9 cellular contexts compared by ENCODE assay signal in genomic region chr18:77053616-77054287, GRCh38.
DNase-seq lines count a peak whose midpoint lies in the region; ATAC-seq and TF ChIP-seq lines count a peak whose summit lies in the region.
"Had no signal": no experiment of that assay in that cellular context is flagged by ENCODE, and none has a peak within 500 bp of the region (broad histone marks: within the 10 kb centered on the region; RNA-seq: fewer than 3 reads in every experiment).

No MANE protein-coding gene starts in this region.

- peak overlapping the region; percentile 28 for H4K91ac ChIP-seq in mesenchymal stem cell (ENCODE audit: low read length)

- peak overlapping the region; percentile 64 for H4K8ac ChIP-seq in mesenchymal stem cell (ENCODE audit: low read length)

- no peaks in the 10 kb centered on the region for H3K27me3 Mint-ChIP-seq in activated CD4-positive, alpha-beta T cell treated with anti-CD3 and anti-CD28 coated beads, Interleukin-2, amount 10 ng/mL, durations not matched to agents 7 days and 5 days
- H3K27me3 Mint-ChIP-seq in activated naive CD8-positive, alpha-beta T cell treated with anti-CD3 and anti-CD28 coated beads, Interleukin-2, amount 50 U/mL, for 24 hours = no peaks in the 10 kb centered on the region

- H3K36me3 ChIP-seq in mesenchymal stem cell (ENCODE audit: control insufficient read depth in 1 of 2, insufficient read depth in 2 of 2, low read depth in 1 of 2, low read length in 2 of 2) = peaks cover 13 to 15% of the 10 kb centered on the region in 2 experiments
- no peaks in the 10 kb centered on the region for H3K36me3 ChIP-seq in thoracic aorta

- WGBS in mesenchymal stem cell = 94% methylated on average over 18 of the region's 18 CpGs

- no peak overlapping the region for H3K4me2 ChIP-seq in mesenchymal stem cell (ENCODE audit: low read length, poor library complexity, severe bottlenecking)

- H3K9me3 Mint-ChIP-seq in activated CD4-positive, alpha-beta T cell treated with anti-CD3 and anti-CD28 coated beads, Interleukin-2, amount 10 ng/mL, durations not matched to agents 7 days and 5 days = no peaks in the 10 kb centered on the region
- H3K9me3 Mint-ChIP-seq in activated naive CD8-positive, alpha-beta T cell treated with anti-CD3 and anti-CD28 coated beads, Interleukin-2, amount 50 U/mL, for 24 hours = no peaks in the 10 kb centered on the region

- peak overlapping the region; percentile 17 to 38 for H3K18ac ChIP-seq in mesenchymal stem cell (ENCODE audit: low read depth in 1 of 2, low read length in 2 of 2)

- H3K4me3 ChIP-seq in mesenchymal stem cell (ENCODE audit: insufficient read depth in 1 of 2, low read depth in 1 of 2, low read length in 2 of 2) (no peak overlapping the region), thoracic aorta (no peak overlapping the region)

- H2BK12ac ChIP-seq in mesenchymal stem cell (ENCODE audit: low read length in 2 of 2) = peak overlapping the region; percentile 32 to 42

- H3K36me3 Mint-ChIP-seq in activated CD4-positive, alpha-beta T cell treated with anti-CD3 and anti-CD28 coated beads, Interleukin-2, amount 10 ng/mL, durations not matched to agents 7 days and 5 days (ENCODE audit: low read depth) = peaks cover 42% of the 10 kb centered on the region
- H3K36me3 Mint-ChIP-seq in activated naive CD8-positive, alpha-beta T cell treated with anti-CD3 and anti-CD28 coated beads, Interleukin-2, amount 50 U/mL, for 24 hours (ENCODE audit: low read depth) = peaks cover 9% of the 10 kb centered on the region

- no peak for DNase-seq in activated CD4-positive, alpha-beta T cell treated with anti-CD3 and anti-CD28 coated beads, Interleukin-2, amount 10 ng/mL, durations not matched to agents 7 days and 5 days
- DNase-seq in activated CD4-positive, alpha-beta T cell treated with anti-CD3 and anti-CD28 coated beads, Interleukin-2, amount 50 U/mL, for 48 hours = no peak
- no peak for DNase-seq in activated naive CD8-positive, alpha-beta T cell treated with anti-CD3 and anti-CD28 coated beads, Interleukin-2, amount 50 U/mL, for 24 hours
- DNase-seq in mesenchymal stem cell = no peak
- no peak for DNase-seq in thoracic aorta (ENCODE audit: low spot score)
- no peak for DNase-seq in NCI-H446 (lab: John Stamatoyannopoulos, UW)
- DNase-seq in left lobe of liver (ENCODE audit: low spot score) = no peak
- DNase-seq in LoVo (ENCODE audit: low spot score) = no peak
- DNase-seq: H7 had no signal

- peak overlapping the region; percentile 97 for H3K27ac Mint-ChIP-seq in activated CD4-positive, alpha-beta T cell treated with anti-CD3 and anti-CD28 coated beads, Interleukin-2, amount 10 ng/mL, durations not matched to agents 7 days and 5 days
- H3K27ac Mint-ChIP-seq in activated naive CD8-positive, alpha-beta T cell treated with anti-CD3 and anti-CD28 coated beads, Interleukin-2, amount 50 U/mL, for 24 hours = peak overlapping the region; percentile 89

- ATAC-seq in activated naive CD8-positive, alpha-beta T cell treated with anti-CD3 and anti-CD28 coated beads, Interleukin-2, amount 50 U/mL, for 24 hours = no peak
- ATAC-seq in thoracic aorta (ENCODE audit: insufficient number of reproducible peaks, low FRiP score, low read depth) (no peak), left lobe of liver (no peak)

- H3K27ac ChIP-seq in mesenchymal stem cell (ENCODE audit: low read length, poor library complexity, severe bottlenecking) (peak overlapping the region; percentile 96), thoracic aorta (peak overlapping the region; percentile 47 to 67)

- H2BK5ac ChIP-seq in mesenchymal stem cell (ENCODE audit: low read depth, low read length, poor library complexity, severe bottlenecking) = no peak overlapping the region

- peak overlapping the region; percentile 15 for H2BK15ac ChIP-seq in mesenchymal stem cell (ENCODE audit: low read depth, poor library complexity, severe bottlenecking)

- peak overlapping the region; percentile 5 to 52 for H3K4ac ChIP-seq in mesenchymal stem cell (ENCODE audit: low read depth in 1 of 2, low read length in 2 of 2)

- H2AFZ ChIP-seq in mesenchymal stem cell (ENCODE audit: low read depth, low read length) = no peak overlapping the region

- H3K4me1 ChIP-seq in mesenchymal stem cell (ENCODE audit: control insufficient read depth, insufficient read depth, low read depth, low read length) (peaks cover 30% of the 10 kb centered on the region), thoracic aorta (ENCODE audit: control insufficient read depth in 1 of 2, low read depth in 2 of 2) (peaks cover 26 to 41% of the 10 kb centered on the region in 2 donors)

- H3K4me3 Mint-ChIP-seq in activated CD4-positive, alpha-beta T cell treated with anti-CD3 and anti-CD28 coated beads, Interleukin-2, amount 10 ng/mL, durations not matched to agents 7 days and 5 days = peak overlapping the region; percentile 80
- H3K4me3 Mint-ChIP-seq in activated naive CD8-positive, alpha-beta T cell treated with anti-CD3 and anti-CD28 coated beads, Interleukin-2, amount 50 U/mL, for 24 hours = peak overlapping the region; percentile 81

- no peak for TF ChIP-seq CTCF in thoracic aorta (IDR thresholded peaks at IDR 0.05)

- H2BK120ac ChIP-seq in mesenchymal stem cell (ENCODE audit: low read depth, low read length) = peak overlapping the region; percentile 1

- peak overlapping the region; percentile 24 for H2AK5ac ChIP-seq in mesenchymal stem cell (ENCODE audit: low read length, severe bottlenecking)

- peak overlapping the region; percentile 47 for H3K9ac ChIP-seq in mesenchymal stem cell (ENCODE audit: low read length)

- H3K79me1 ChIP-seq in mesenchymal stem cell (replicated peaks; ENCODE audit: low read length, poor library complexity, severe bottlenecking) = peaks cover 26% of the 10 kb centered on the region

- peaks cover 71% of the 10 kb centered on the region for H3K4me1 Mint-ChIP-seq in activated CD4-positive, alpha-beta T cell treated with anti-CD3 and anti-CD28 coated beads, Interleukin-2, amount 10 ng/mL, durations not matched to agents 7 days and 5 days
- peaks cover 59% of the 10 kb centered on the region for H3K4me1 Mint-ChIP-seq in activated naive CD8-positive, alpha-beta T cell treated with anti-CD3 and anti-CD28 coated beads, Interleukin-2, amount 50 U/mL, for 24 hours

- peak overlapping the region in 1 of 2 experiments; percentile 15 for H3K14ac ChIP-seq in mesenchymal stem cell (ENCODE audit: low read length in 2 of 2)

- H3K27me3 ChIP-seq in mesenchymal stem cell (ENCODE audit: control insufficient read depth in 1 of 2, insufficient read depth in 1 of 2, low read length in 2 of 2) (no peaks in the 10 kb centered on the region), thoracic aorta (replicated peaks; ENCODE audit: insufficient read depth) (no peaks in the 10 kb centered on the region)

- POLR2A ChIA-PET in activated CD4-positive, alpha-beta T cell treated with anti-CD3 and anti-CD28 coated beads, Interleukin-2, amount 10 ng/mL, durations not matched to agents 7 days and 5 days (lab: Charles Lee) = interaction anchor here (1.0 kb wide), 1 partner anchor 12 kb away, joined by 3 read pairs; no protein-coding TSS in a partner anchor

- H3K9me3 ChIP-seq in mesenchymal stem cell (ENCODE audit: control insufficient read depth, low read length) (no peaks in the 10 kb centered on the region), thoracic aorta (no peaks in the 10 kb centered on the region)

- CTCF ChIA-PET in activated CD4-positive, alpha-beta T cell treated with anti-CD3 and anti-CD28 coated beads, Interleukin-2, amount 10 ng/mL, durations not matched to agents 7 days and 5 days (lab: Charles Lee) = interaction anchor here (0.9 to 2.5 kb wide), 11 partner anchors 9 to 134 kb away, joined by 3 to 20 read pairs (median 4); partner anchors contain the start of gene MBP

- no peak overlapping the region for H3K23ac ChIP-seq in mesenchymal stem cell (ENCODE audit: low read length in 2 of 2)
